ENCODE assay signal across 23 cellular contexts in the genomic region with DNA sequence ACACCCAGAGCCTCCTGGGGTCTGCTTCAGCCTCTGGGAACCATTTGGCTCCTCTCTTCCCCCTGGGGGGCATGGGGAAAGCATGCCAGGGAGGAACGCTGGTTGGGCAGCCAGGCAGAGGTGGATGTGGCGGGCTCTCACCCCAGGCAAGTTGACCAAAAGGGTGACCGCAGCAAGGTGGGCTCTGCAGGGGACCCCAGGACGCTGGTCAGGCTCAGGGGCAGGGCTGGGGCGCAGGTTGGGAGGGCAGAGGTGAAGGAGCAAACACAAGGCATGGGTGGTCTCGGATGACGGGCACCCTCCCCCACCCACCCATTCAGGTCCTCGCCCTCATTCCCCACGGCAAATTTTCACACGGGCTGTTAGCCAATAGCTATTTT. TPM values are rescaled to one million over a fixed set of nuclear protein-coding genes. Genes with fewer than 3 reads are reported as not detected.
DNase-seq lines count a peak whose midpoint lies in the region; ATAC-seq, FAIRE-seq and TF ChIP-seq lines count a peak whose summit lies in the region.
"Had no signal": no experiment of that assay in that cellular context is flagged by ENCODE, and none has a peak within 500 bp of the region (broad histone marks: within the 10 kb centered on the region; RNA-seq: fewer than 3 reads in every experiment).

No MANE protein-coding gene starts in this region.

- no peak for TF ChIP-seq EP300 in HepG2 (IDR thresholded peaks at IDR 0.05; ENCODE audit: low read depth in 2 of 2, low read length in 2 of 2)
- TF ChIP-seq EP300 in HepG2 (CRISPR knock-in tag; IDR thresholded peaks at IDR 0.05; ENCODE audit: borderline replicate concordance), result no peak

- 16% methylated on average over 9 of the region's 10 CpGs for WGBS in HepG2 (ENCODE audit: low lambda C conversion rate)

- H4K20me1 ChIP-seq in HCT116 (ENCODE audit: insufficient read depth) (no peaks in the 10 kb centered on the region), PC-9 (ENCODE audit: insufficient read depth) (no peaks in the 10 kb centered on the region), HepG2 (ENCODE audit: insufficient read depth, low read length) (peaks cover 3% of the 10 kb centered on the region; the same call in 1 of the 2 replicates)

- H3K4me1 ChIP-seq in HCT116 (ENCODE audit: control insufficient read depth in 1 of 2, insufficient read depth in 2 of 2, low read length in 2 of 2) (peaks cover 10 to 34% of the 10 kb centered on the region in 2 experiments; a peak in 3 of 4 replicates), PC-9 (replicated peaks; ENCODE audit: insufficient read depth) (peaks cover 37% of the 10 kb centered on the region), HepG2 (ENCODE audit: insufficient read depth, low read length) (no peaks in the 10 kb centered on the region)

- H3K27me3 ChIP-seq in HCT116 (ENCODE audit: insufficient read depth, low read length), result no peaks in the 10 kb centered on the region
- H3K27me3 ChIP-seq in PC-9 (ENCODE audit: insufficient read depth, low read depth), result 0 out of 2 replicates have a peak, but pooled peaks cover 5% of the 10 kb centered on the region
- peaks cover 51 to 96% of the 10 kb centered on the region in 2 experiments for H3K27me3 ChIP-seq in HepG2 (ENCODE audit: control insufficient read depth in 1 of 2, insufficient read depth in 2 of 2, low read length in 2 of 2)
- H3K27me3 ChIP-seq: MG63 had no signal

- RAD21 ChIA-PET in HCT116 (lab: Charles Lee; ENCODE audit: low non-redundant PET in 1 of 2, low total read pairs in 2 of 2, uncharacterized antibody in 2 of 2, unreplicated experiment in 2 of 2), result interaction anchor here in 1 of 2 experiments (1.2 kb wide), 1 partner anchor 25 kb away, joined by 3 read pairs; no protein-coding TSS in a partner anchor

- H3K79me2 ChIP-seq in HCT116 (ENCODE audit: insufficient read depth, low read length), result no peaks in the 10 kb centered on the region
- no peaks in the 10 kb centered on the region for H3K79me2 ChIP-seq in PC-9 (ENCODE audit: low read depth)
- no peaks in the 10 kb centered on the region for H3K79me2 ChIP-seq in HepG2 (ENCODE audit: insufficient read depth, low read length)

- POLR2A ChIA-PET in HCT116 (lab: Charles Lee) (interaction anchor here (1.0 kb wide), 1 partner anchor 28 kb away, joined by 3 read pairs; no protein-coding TSS in a partner anchor), PC-9 (lab: Charles Lee; ENCODE audit: unreplicated experiment) (interaction anchor here (0.6 kb wide), 1 partner anchor 137 kb away, joined by 3 read pairs; no protein-coding TSS in a partner anchor), HepG2 (lab: Yijun Ruan, JAX) (no interaction called here)

- DNase-seq in HCT116 (ENCODE audit: low read depth, low spot score) (no peak), PC-9 (no peak), HepG2 (ENCODE audit: low spot score) (no peak), retina (peak; percentile 3)
- DNase-seq: C1 segment of cervical spinal cord; CD4-positive, alpha-beta memory T cell; H9; KG1; MG63; NCI-H146; NCI-H1930; NCI-H2107; NCI-H446 treated with DMSO at 0.1 percent for 48 hours; NCI-H82; NK-92 treated with Interleukin-12 subunit alpha and Interleukin-12 subunit beta, amount 100 ng/mL, for 24 hours; RPMI8226; SHP77 treated with DMSO at 0.1 percent for 48 hours had no signal

- H3K9ac ChIP-seq in HCT116 (ENCODE audit: low read length), result no peak overlapping the region
- H3K9ac ChIP-seq in HepG2 (ENCODE audit: insufficient read depth, low read depth, low read length), result no peak overlapping the region

- CTCF ChIA-PET in HCT116 (lab: Charles Lee), result interaction anchor here (1.0 to 1.2 kb wide), 2 partner anchors 25 to 28 kb away, joined by 3 read pairs; no protein-coding TSS in a partner anchor
- CTCF ChIA-PET in PC-9 (lab: Charles Lee), result interaction anchor here (0.6 kb wide), 1 partner anchor 1715 kb away, joined by 3 read pairs; no protein-coding TSS in a partner anchor
- CTCF ChIA-PET in HepG2 (lab: Yijun Ruan, JAX; ENCODE audit: low intra/inter-chr PET ratio, low total read pairs), result no interaction called here

- ATAC-seq in HCT116 (no peak), HepG2 (no peak), HG03521 (IDR thresholded peaks at IDR 0.05; ENCODE audit: unreplicated experiment) (no peak), HG02798 (IDR thresholded peaks at IDR 0.05; ENCODE audit: poor library complexity, unreplicated experiment) (no peak), HG02938 (IDR thresholded peaks at IDR 0.05; ENCODE audit: unreplicated experiment) (no peak)
- ATAC-seq: GM23338 had no signal

- FAIRE-seq in HepG2 (lab: Jason Lieb, UNC), result no peak
- FAIRE-seq: A549 had no signal

- H3K9me2 ChIP-seq in HCT116 (ENCODE audit: insufficient read depth) (no peaks in the 10 kb centered on the region), PC-9 (ENCODE audit: insufficient read depth) (no peaks in the 10 kb centered on the region)

- TF ChIP-seq CTCF in HCT116 (IDR thresholded peaks at IDR 0.05 in 2 of 3, conservative IDR thresholded peaks at IDR 0.05 in 1 of 3; ENCODE audit: borderline replicate concordance in 1 of 3, insufficient read depth in 1 of 3, low read depth in 2 of 3, low read length in 2 of 3), result no peak
- no peak for TF ChIP-seq CTCF in PC-9 (conservative IDR thresholded peaks at IDR 0.05)
- TF ChIP-seq CTCF in HepG2 (CRISPR knock-in tag; IDR thresholded peaks at IDR 0.05), result no peak

- in situ Hi-C loops in HepG2 (cut with HindIII; ENCODE audit: extremely low pct_ligation_motif_present, low pct_unique_long_range_greater_than_20kb), result no loop called here

- peaks cover 0 to 8% of the 10 kb centered on the region in 2 experiments; a peak in 1 of 4 replicates for H3K36me3 ChIP-seq in HCT116 (ENCODE audit: control insufficient read depth in 1 of 2, insufficient read depth in 2 of 2, low read length in 2 of 2)
- no peaks in the 10 kb centered on the region for H3K36me3 ChIP-seq in PC-9 (ENCODE audit: low read depth)
- no peaks in the 10 kb centered on the region for H3K36me3 ChIP-seq in HepG2 (replicated peaks in 1 of 2; ENCODE audit: control insufficient read depth in 1 of 2, insufficient read depth in 2 of 2, low read length in 2 of 2)
- H3K36me3 ChIP-seq: MG63 had no signal

- H3F3A ChIP-seq in PC-9 (ENCODE audit: insufficient read depth, low read depth), result peaks cover 29% of the 10 kb centered on the region

- H3K27ac ChIP-seq in HCT116 (ENCODE audit: low read depth, low read length), result no peak overlapping the region
- H3K27ac ChIP-seq in PC-9, result no peak overlapping the region
- H3K27ac ChIP-seq in HepG2 (ENCODE audit: extremely low read length, insufficient read depth, low read length), result no peak overlapping the region
- H3K27ac ChIP-seq: A549 had no signal

- H3K9me3 ChIP-seq in HCT116 (ENCODE audit: control insufficient read depth in 1 of 2, insufficient read depth in 1 of 2, low read depth in 1 of 2, low read length in 2 of 2), result no peaks in the 10 kb centered on the region
- no peaks in the 10 kb centered on the region for H3K9me3 ChIP-seq in PC-9 (ENCODE audit: insufficient read depth, low read depth)
- H3K9me3 ChIP-seq in HepG2 (ENCODE audit: low read length), result no peaks in the 10 kb centered on the region
- H3K9me3 ChIP-seq: A549, MG63 had no signal

- H3K4me2 ChIP-seq in HCT116 (ENCODE audit: low read length) (peak overlapping the region; percentile 46; the same call in 1 of the 2 replicates), PC-9 (peak overlapping the region; percentile 67), HepG2 (ENCODE audit: low read depth, low read length) (no peak overlapping the region)
- H3K4me2 ChIP-seq: A549, GM23338 had no signal

- H3K4me3 ChIP-seq in HCT116 (replicated peaks in 1 of 2; ENCODE audit: low read depth in 1 of 2, low read length in 2 of 2) (no peak overlapping the region), PC-9 (no peak overlapping the region), HepG2 (replicated peaks in 1 of 3; ENCODE audit: insufficient read depth in 1 of 3, low read depth in 2 of 3, low read length in 3 of 3) (no peak overlapping the region)
- H3K4me3 ChIP-seq: A549, GM23338, MG63 had no signal

- TF ChIP-seq RAD21 in HCT116 (IDR thresholded peaks at IDR 0.05; ENCODE audit: low read depth) (no peak), HepG2 (CRISPR knock-in tag; IDR thresholded peaks at IDR 0.05) (no peak)

- H2AFZ ChIP-seq in HCT116 (ENCODE audit: low read depth, low read length, poor library complexity, severe bottlenecking) (no peak overlapping the region), PC-9 (no peak overlapping the region), HepG2 (ENCODE audit: low read length) (no peak overlapping the region)
- H2AFZ ChIP-seq: GM23338 had no signal

- TF ChIP-seq POLR2A in HCT116 (IDR thresholded peaks at IDR 0.05; ENCODE audit: borderline replicate concordance, extremely low read depth, insufficient read depth, insufficient read length) (no peak), HepG2 (IDR thresholded peaks at IDR 0.05; ENCODE audit: insufficient read depth in 1 of 2, low read depth in 2 of 2, low read length in 2 of 2) (no peak)

- BruUV-seq in HCT116 (replicated peaks; lab: Mats Ljungman, UMichigan) (no TSS peak), PC-9 (replicated peaks; lab: Mats Ljungman, UMichigan) (no TSS peak), HepG2 (replicated peaks; lab: Mats Ljungman, UMichigan) (no TSS peak)

- intact Hi-C loops in HCT116 (cut with micrococcal nuclease), result no loop called here
- intact Hi-C loops in PC-9 (cut with micrococcal nuclease; ENCODE audit: unreplicated experiment), result loop anchor here (2.0 kb wide), 1 partner anchor 25 kb away; no protein-coding TSS in a partner anchor
- intact Hi-C loops in HepG2 (cut with micrococcal nuclease; ENCODE audit: unreplicated experiment), result no loop called here

RNA-seq across cellular contexts. Expression of a gene that starts 30.2 kb away (rescaled TPM):
- total RNA-seq in HCT116 (2021; ENCODE audit: unreplicated experiment), result 33.8 TPM
- polyA plus RNA-seq in HCT116 (2012), result 28.7 and 30.0 TPM in 2 replicates
- total RNA-seq in PC-9 (2021), result 27.8 and 30.2 TPM in 2 replicates
- 34.8 and 35.9 TPM in 2 replicates for total RNA-seq in HepG2 (2016; rRNA removed; fragmentation: Illumina TruSeq; extraction: Trizol)
- total RNA-seq in HepG2 (2016; cell fraction: cytosol; rRNA removed; fragmentation: Illumina TruSeq; extraction: Trizol; ENCODE audit: low read depth), result 79.0 and 80.7 TPM in 2 replicates
- total RNA-seq in HepG2 (2016; cell fraction: insoluble cytoplasmic fraction; rRNA removed; fragmentation: Illumina TruSeq; extraction: Trizol), result 31.8 and 38.7 TPM in 2 replicates
- 96.7 and 98.0 TPM in 2 replicates for total RNA-seq in HepG2 (2016; cell fraction: membrane; rRNA removed; fragmentation: Illumina TruSeq; extraction: Trizol)
- 17.0 and 18.5 TPM in 2 replicates for total RNA-seq in HepG2 (2016; cell fraction: nucleus; rRNA removed; fragmentation: Illumina TruSeq; extraction: Trizol)
- 31.6 and 34.2 TPM in 2 replicates for polyA plus RNA-seq in HepG2 (2011; rRNA removed)
- polyA plus RNA-seq in HepG2 (2011; cell fraction: cytosol; rRNA removed), result 30.7 and 37.2 TPM in 2 replicates
- polyA plus RNA-seq in HepG2 (2011; cell fraction: nucleus; rRNA removed), result 29.7 and 36.4 TPM in 2 replicates
- polyA plus RNA-seq in HepG2 (2012), result 21.6 and 23.1 TPM in 2 replicates
- 88.5 and 96.5 TPM in 2 replicates for polyA plus RNA-seq in HepG2 (2016; cell fraction: cytosol; fragmentation: Illumina TruSeq; extraction: Trizol; ENCODE audit: low read depth)
- polyA plus RNA-seq in HepG2 (2016; cell fraction: insoluble cytoplasmic fraction; fragmentation: Illumina TruSeq; extraction: Trizol; ENCODE audit: low read depth), result 34.9 and 39.2 TPM in 2 replicates
- 88.7 and 90.6 TPM in 2 replicates for polyA plus RNA-seq in HepG2 (2016; cell fraction: membrane; fragmentation: Illumina TruSeq; extraction: Trizol; ENCODE audit: low read depth)
- polyA plus RNA-seq in HepG2 (2016; cell fraction: nucleus; fragmentation: Illumina TruSeq; extraction: Trizol; ENCODE audit: insufficient read depth, low read depth), result 40.3 and 42.7 TPM in 2 replicates
- polyA minus RNA-seq in HepG2 (2011; rRNA and poly(A)+ RNA removed; ENCODE audit: low replicate concordance), result 21.2 and 36.8 TPM in 2 replicates
- polyA minus RNA-seq in HepG2 (2011; cell fraction: cytosol; rRNA and poly(A)+ RNA removed), result 12.7 and 13.0 TPM in 2 replicates
- polyA minus RNA-seq in HepG2 (2011; cell fraction: nucleus; rRNA and poly(A)+ RNA removed), result 10.2 and 10.9 TPM in 2 replicates

RNA-seq across cellular contexts. Expression of a gene that starts 38.6 kb away (rescaled TPM):
- 73.6 TPM for total RNA-seq in HCT116 (2021; ENCODE audit: unreplicated experiment)
- polyA plus RNA-seq in HCT116 (2012), result 59.4 and 59.5 TPM in 2 replicates
- 57.4 and 65.0 TPM in 2 replicates for total RNA-seq in PC-9 (2021)
- total RNA-seq in HepG2 (2016; rRNA removed; fragmentation: Illumina TruSeq; extraction: Trizol), result 68.3 and 81.8 TPM in 2 replicates
- total RNA-seq in HepG2 (2016; cell fraction: cytosol; rRNA removed; fragmentation: Illumina TruSeq; extraction: Trizol; ENCODE audit: low read depth), result 6.3 and 8.7 TPM in 2 replicates
- 58.8 and 84.2 TPM in 2 replicates for total RNA-seq in HepG2 (2016; cell fraction: insoluble cytoplasmic fraction; rRNA removed; fragmentation: Illumina TruSeq; extraction: Trizol)
- total RNA-seq in HepG2 (2016; cell fraction: membrane; rRNA removed; fragmentation: Illumina TruSeq; extraction: Trizol), result 20.8 and 24.4 TPM in 2 replicates
- total RNA-seq in HepG2 (2016; cell fraction: nucleus; rRNA removed; fragmentation: Illumina TruSeq; extraction: Trizol), result 33.8 and 41.3 TPM in 2 replicates
- polyA plus RNA-seq in HepG2 (2011; rRNA removed), result 47.7 and 62.2 TPM in 2 replicates
- 58.6 and 82.5 TPM in 2 replicates for polyA plus RNA-seq in HepG2 (2011; cell fraction: cytosol; rRNA removed)
- polyA plus RNA-seq in HepG2 (2011; cell fraction: nucleus; rRNA removed), result 105 and 121 TPM in 2 replicates
- 34.0 and 38.1 TPM in 2 replicates for polyA plus RNA-seq in HepG2 (2012)
- 4.2 and 4.7 TPM in 2 replicates for polyA plus RNA-seq in HepG2 (2016; cell fraction: cytosol; fragmentation: Illumina TruSeq; extraction: Trizol; ENCODE audit: low read depth)
- polyA plus RNA-seq in HepG2 (2016; cell fraction: insoluble cytoplasmic fraction; fragmentation: Illumina TruSeq; extraction: Trizol; ENCODE audit: low read depth), result 68.1 and 77.5 TPM in 2 replicates
- 11.5 and 14.2 TPM in 2 replicates for polyA plus RNA-seq in HepG2 (2016; cell fraction: membrane; fragmentation: Illumina TruSeq; extraction: Trizol; ENCODE audit: low read depth)
- polyA plus RNA-seq in HepG2 (2016; cell fraction: nucleus; fragmentation: Illumina TruSeq; extraction: Trizol; ENCODE audit: insufficient read depth, low read depth), result 103 and 104 TPM in 2 replicates
- polyA minus RNA-seq in HepG2 (2011; rRNA and poly(A)+ RNA removed; ENCODE audit: low replicate concordance), result 38.5 and 45.1 TPM in 2 replicates
- 39.4 and 42.5 TPM in 2 replicates for polyA minus RNA-seq in HepG2 (2011; cell fraction: cytosol; rRNA and poly(A)+ RNA removed)
- polyA minus RNA-seq in HepG2 (2011; cell fraction: nucleus; rRNA and poly(A)+ RNA removed), result 15.1 and 20.0 TPM in 2 replicates

RNA-seq across cellular contexts. Expression of a gene that starts 50.8 kb away (rescaled TPM):
- total RNA-seq in HCT116 (2021; ENCODE audit: unreplicated experiment), result 29.7 TPM
- 15.9 and 20.7 TPM in 2 replicates for polyA plus RNA-seq in HCT116 (2012)
- total RNA-seq in PC-9 (2021), result 8.3 and 8.5 TPM in 2 replicates
- 53.3 and 204 TPM in 2 replicates for total RNA-seq in HepG2 (2016; rRNA removed; fragmentation: Illumina TruSeq; extraction: Trizol)
- 13.9 and 15.8 TPM in 2 replicates for total RNA-seq in HepG2 (2016; cell fraction: cytosol; rRNA removed; fragmentation: Illumina TruSeq; extraction: Trizol; ENCODE audit: low read depth)
- total RNA-seq in HepG2 (2016; cell fraction: insoluble cytoplasmic fraction; rRNA removed; fragmentation: Illumina TruSeq; extraction: Trizol), result 48.0 and 215 TPM in 2 replicates
- total RNA-seq in HepG2 (2016; cell fraction: membrane; rRNA removed; fragmentation: Illumina TruSeq; extraction: Trizol), result 19.3 and 20.8 TPM in 2 replicates
- total RNA-seq in HepG2 (2016; cell fraction: nucleus; rRNA removed; fragmentation: Illumina TruSeq; extraction: Trizol), result 216 and 254 TPM in 2 replicates
- 155 and 175 TPM in 2 replicates for polyA plus RNA-seq in HepG2 (2011; rRNA removed)
- polyA plus RNA-seq in HepG2 (2011; cell fraction: cytosol; rRNA removed), result 84.5 and 113 TPM in 2 replicates
- 1,291 and 1,782 TPM in 2 replicates for polyA plus RNA-seq in HepG2 (2011; cell fraction: nucleus; rRNA removed)
- polyA plus RNA-seq in HepG2 (2012), result 79.9 and 172 TPM in 2 replicates
- polyA plus RNA-seq in HepG2 (2016; cell fraction: cytosol; fragmentation: Illumina TruSeq; extraction: Trizol; ENCODE audit: low read depth), result 9.2 and 9.5 TPM in 2 replicates
- polyA plus RNA-seq in HepG2 (2016; cell fraction: insoluble cytoplasmic fraction; fragmentation: Illumina TruSeq; extraction: Trizol; ENCODE audit: low read depth), result 55.1 and 66.2 TPM in 2 replicates
- 17.0 and 20.1 TPM in 2 replicates for polyA plus RNA-seq in HepG2 (2016; cell fraction: membrane; fragmentation: Illumina TruSeq; extraction: Trizol; ENCODE audit: low read depth)
- polyA plus RNA-seq in HepG2 (2016; cell fraction: nucleus; fragmentation: Illumina TruSeq; extraction: Trizol; ENCODE audit: insufficient read depth, low read depth), result 637 and 662 TPM in 2 replicates
- polyA minus RNA-seq in HepG2 (2011; rRNA and poly(A)+ RNA removed; ENCODE audit: low replicate concordance), result 5.1 and 12.2 TPM in 2 replicates
- polyA minus RNA-seq in HepG2 (2011; cell fraction: cytosol; rRNA and poly(A)+ RNA removed), result 23.0 and 25.3 TPM in 2 replicates
- 56.8 and 67.0 TPM in 2 replicates for polyA minus RNA-seq in HepG2 (2011; cell fraction: nucleus; rRNA and poly(A)+ RNA removed)
- total RNA-seq: CD4-positive, alpha-beta memory T cell had no signal

RNA-seq across cellular contexts. Expression of a gene that starts 57.4 kb away (rescaled TPM):
- total RNA-seq in HCT116 (2021; ENCODE audit: unreplicated experiment) (187 TPM), PC-9 (2021) (0.98 and 1.3 TPM in 2 replicates), HepG2 (2016; rRNA removed; fragmentation: Illumina TruSeq; extraction: Trizol) (0.09 TPM in 1 of 2 replicates, not detected in the other)
- polyA plus RNA-seq in HCT116 (2012), result 139 and 172 TPM in 2 replicates
- not detected in 2 replicates for total RNA-seq in HepG2 (2016; cell fraction: cytosol; rRNA removed; fragmentation: Illumina TruSeq; extraction: Trizol; ENCODE audit: low read depth)
- total RNA-seq in HepG2 (2016; cell fraction: insoluble cytoplasmic fraction; rRNA removed; fragmentation: Illumina TruSeq; extraction: Trizol), result 0.04 TPM in 1 of 2 replicates, not detected in the other
- total RNA-seq in HepG2 (2016; cell fraction: membrane; rRNA removed; fragmentation: Illumina TruSeq; extraction: Trizol), result 0.09 TPM in 1 of 2 replicates, not detected in the other
- total RNA-seq in HepG2 (2016; cell fraction: nucleus; rRNA removed; fragmentation: Illumina TruSeq; extraction: Trizol), result 0.12 TPM in 1 of 2 replicates, not detected in the other
- 0.12 and 0.17 TPM in 2 replicates for polyA plus RNA-seq in HepG2 (2011; rRNA removed)
- polyA plus RNA-seq in HepG2 (2011; cell fraction: cytosol; rRNA removed), result 0.09 and 0.12 TPM in 2 replicates
- polyA plus RNA-seq in HepG2 (2011; cell fraction: nucleus; rRNA removed), result 0.38 and 0.51 TPM in 2 replicates
- 0.09 and 0.19 TPM in 2 replicates for polyA plus RNA-seq in HepG2 (2012)
- polyA plus RNA-seq in HepG2 (2016; cell fraction: cytosol; fragmentation: Illumina TruSeq; extraction: Trizol; ENCODE audit: low read depth), result not detected in 2 replicates
- 0.08 TPM in 1 of 2 replicates, not detected in the other for polyA plus RNA-seq in HepG2 (2016; cell fraction: insoluble cytoplasmic fraction; fragmentation: Illumina TruSeq; extraction: Trizol; ENCODE audit: low read depth)
- polyA plus RNA-seq in HepG2 (2016; cell fraction: membrane; fragmentation: Illumina TruSeq; extraction: Trizol; ENCODE audit: low read depth), result 0.05 TPM in 1 of 2 replicates, not detected in the other
- 0.35 and 0.41 TPM in 2 replicates for polyA plus RNA-seq in HepG2 (2016; cell fraction: nucleus; fragmentation: Illumina TruSeq; extraction: Trizol; ENCODE audit: insufficient read depth, low read depth)
- 0.24 TPM in 1 of 2 replicates, not detected in the other for polyA minus RNA-seq in HepG2 (2011; rRNA and poly(A)+ RNA removed; ENCODE audit: low replicate concordance)
- polyA minus RNA-seq in HepG2 (2011; cell fraction: cytosol; rRNA and poly(A)+ RNA removed), result not detected in 2 replicates
- polyA minus RNA-seq in HepG2 (2011; cell fraction: nucleus; rRNA and poly(A)+ RNA removed), result 0.12 and 0.13 TPM in 2 replicates
- total RNA-seq: G401 had no signal
- polyA plus RNA-seq: CD4-positive, alpha-beta memory T cell had no signal
